In genomic region chr10:18436902-18437301, GRCh38 we compare ENCODE assay signal across 24 cellular contexts.
"Had no signal": no experiment of that assay in that cellular context is flagged by ENCODE, and none has a peak within 500 bp of the region (broad histone marks: within the 10 kb centered on the region; RNA-seq: fewer than 3 reads in every experiment).

No MANE protein-coding gene starts in this region.

- H2AFZ ChIP-seq: parathyroid adenoma had no signal

- H3K36me3 ChIP-seq: heart right ventricle, suprapubic skin, tibial nerve, uterus, WERI-Rb-1 had no signal

- ATAC-seq: activated CD8-positive, alpha-beta T cell treated with anti-CD3 and anti-CD28 coated beads, Interleukin-2, amount 10 ng/mL, durations not matched to agents 7 days and 5 days; heart right ventricle; sciatic nerve; stimulated activated effector memory CD8-positive, alpha-beta T cell treated with anti-CD3 and anti-CD28 coated beads, Interleukin-12 subunit alpha, Interleukin-12 subunit beta, amount 100 ng/mL, for 72 hours; stimulated activated naive CD8-positive, alpha-beta T cell treated with anti-CD3 and anti-CD28 coated beads, Interleukin-15, amount 100 ng/mL, for 72 hours had no signal

- H3K4me1 Mint-ChIP-seq: activated CD4-positive, alpha-beta T cell treated with anti-CD3 and anti-CD28 coated beads, Interleukin-2, amount 10 ng/mL, durations not matched to agents 7 days and 5 days; naive B cell; stimulated activated effector memory CD8-positive, alpha-beta T cell treated with anti-CD3 and anti-CD28 coated beads, Interleukin-12 subunit alpha, Interleukin-12 subunit beta, amount 100 ng/mL, for 72 hours; stimulated activated naive CD8-positive, alpha-beta T cell treated with anti-CD3 and anti-CD28 coated beads, Interleukin-15, amount 100 ng/mL, for 72 hours had no signal

- H3K27ac ChIP-seq: epithelial cell of prostate, parathyroid adenoma, suprapubic skin, tibial nerve, uterus, WERI-Rb-1 had no signal

- H3K9ac ChIP-seq: parathyroid adenoma had no signal

- H3K4me1 ChIP-seq: parathyroid adenoma, suprapubic skin, tibial nerve, uterus had no signal

- H3K27me3 Mint-ChIP-seq: activated CD4-positive, alpha-beta T cell treated with anti-CD3 and anti-CD28 coated beads, Interleukin-2, amount 10 ng/mL, durations not matched to agents 7 days and 5 days; brain; naive B cell; stimulated activated naive CD8-positive, alpha-beta T cell treated with anti-CD3 and anti-CD28 coated beads, Interleukin-15, amount 100 ng/mL, for 72 hours had no signal

- DNase-seq: activated CD4-positive, alpha-beta T cell treated with anti-CD3 and anti-CD28 coated beads, Interleukin-2, amount 10 ng/mL, durations not matched to agents 7 days and 5 days; activated CD4-positive, CD25-positive, alpha-beta regulatory T cell treated with anti-CD3 and anti-CD28 coated beads, Interleukin-2, amount 50 U/mL, for 72 hours; activated CD8-positive, alpha-beta T cell treated with anti-CD3 and anti-CD28 coated beads, Interleukin-2, amount 10 ng/mL, durations not matched to agents 7 days and 5 days; activated gamma-delta T cell; activated naive CD4-positive, alpha-beta T cell treated with anti-CD3 and anti-CD28 coated beads, Interleukin-2, amount 50 U/mL, for 16 hours; aorta; heart right ventricle; kidney; naive B cell; nucleus accumbens; small intestine; stimulated activated CD4-positive, alpha-beta T cell treated with anti-CD3 and anti-CD28 coated beads, Interleukin-2, amount 100 ng/mL, for 24 hours; stimulated activated naive CD8-positive, alpha-beta T cell treated with anti-CD3 and anti-CD28 coated beads, Interleukin-15, amount 100 ng/mL, for 72 hours; uterus; WERI-Rb-1 had no signal

- H3K9me3 ChIP-seq: heart right ventricle, suprapubic skin, tibial nerve, uterus had no signal

- FAIRE-seq: kidney, small intestine had no signal

- H3K27ac Mint-ChIP-seq: activated CD4-positive, alpha-beta T cell treated with anti-CD3 and anti-CD28 coated beads, Interleukin-2, amount 10 ng/mL, durations not matched to agents 7 days and 5 days; activated CD8-positive, alpha-beta T cell treated with anti-CD3 and anti-CD28 coated beads, Interleukin-2, amount 10 ng/mL, durations not matched to agents 7 days and 5 days; activated T-helper 1 cell treated with anti-CD3 and anti-CD28 coated beads, Interleukin-12 subunit alpha, Interleukin-12 subunit beta, Interleukin-2, Interleukin-4 antibody, amounts not matched to agents 30 ng/mL and 10 ng/mL and 1 ng/mL, durations not matched to agents 14 hours and 24 hours and 36 hours; brain; naive B cell; stimulated activated effector memory CD8-positive, alpha-beta T cell treated with anti-CD3 and anti-CD28 coated beads, Interleukin-12 subunit alpha, Interleukin-12 subunit beta, amount 100 ng/mL, for 72 hours; stimulated activated naive CD8-positive, alpha-beta T cell treated with anti-CD3 and anti-CD28 coated beads, Interleukin-15, amount 100 ng/mL, for 72 hours had no signal

- H3K27me3 ChIP-seq: heart right ventricle, suprapubic skin, tibial nerve, uterus had no signal

- H3K36me3 Mint-ChIP-seq: brain; naive B cell; stimulated activated effector memory CD8-positive, alpha-beta T cell treated with anti-CD3 and anti-CD28 coated beads, Interleukin-12 subunit alpha, Interleukin-12 subunit beta, amount 100 ng/mL, for 72 hours had no signal

- H3K4me3 ChIP-seq: heart right ventricle, lung, suprapubic skin, tibial nerve, uterus had no signal

- H3K9me3 Mint-ChIP-seq: activated CD4-positive, alpha-beta T cell treated with anti-CD3 and anti-CD28 coated beads, Interleukin-2, amount 10 ng/mL, durations not matched to agents 7 days and 5 days; activated T-helper 1 cell treated with anti-CD3 and anti-CD28 coated beads, Interleukin-12 subunit alpha, Interleukin-12 subunit beta, Interleukin-2, Interleukin-4 antibody, amounts not matched to agents 30 ng/mL and 10 ng/mL and 1 ng/mL, durations not matched to agents 14 hours and 24 hours and 36 hours; naive B cell; stimulated activated effector memory CD8-positive, alpha-beta T cell treated with anti-CD3 and anti-CD28 coated beads, Interleukin-12 subunit alpha, Interleukin-12 subunit beta, amount 100 ng/mL, for 72 hours; stimulated activated naive CD8-positive, alpha-beta T cell treated with anti-CD3 and anti-CD28 coated beads, Interleukin-15, amount 100 ng/mL, for 72 hours had no signal

- H3K79me2 ChIP-seq: parathyroid adenoma had no signal

- H3K4me3 Mint-ChIP-seq: activated CD4-positive, alpha-beta T cell treated with anti-CD3 and anti-CD28 coated beads, Interleukin-2, amount 10 ng/mL, durations not matched to agents 7 days and 5 days; activated CD8-positive, alpha-beta T cell treated with anti-CD3 and anti-CD28 coated beads, Interleukin-2, amount 10 ng/mL, durations not matched to agents 7 days and 5 days; activated T-helper 1 cell treated with anti-CD3 and anti-CD28 coated beads, Interleukin-12 subunit alpha, Interleukin-12 subunit beta, Interleukin-2, Interleukin-4 antibody, amounts not matched to agents 30 ng/mL and 10 ng/mL and 1 ng/mL, durations not matched to agents 14 hours and 24 hours and 36 hours; brain; naive B cell; stimulated activated effector memory CD8-positive, alpha-beta T cell treated with anti-CD3 and anti-CD28 coated beads, Interleukin-12 subunit alpha, Interleukin-12 subunit beta, amount 100 ng/mL, for 72 hours; stimulated activated naive CD8-positive, alpha-beta T cell treated with anti-CD3 and anti-CD28 coated beads, Interleukin-15, amount 100 ng/mL, for 72 hours had no signal
